In genomic region chr5:90484540-90484939, GRCh38 we compare ENCODE assay signal across 15 cellular contexts. TPM values are rescaled to one million over a fixed set of nuclear protein-coding genes. Genes with fewer than 3 reads are reported as not detected.
A peak's percentile ranks its signal among the peaks of the same experiment; 100 is the strongest.
DNase-seq lines count a peak whose midpoint lies in the region; ATAC-seq and TF ChIP-seq lines count a peak whose summit lies in the region.
"Had no signal": no experiment of that assay in that cellular context is flagged by ENCODE, and none has a peak within 500 bp of the region (broad histone marks: within the 10 kb centered on the region; RNA-seq: fewer than 3 reads in every experiment).

No MANE protein-coding gene starts in this region.

- no peaks in the 10 kb centered on the region for H3K9me2 ChIP-seq in GM23338 (ENCODE audit: insufficient read depth)

- ATAC-seq in GM23338 = peak; percentile 37; the same call in 1 of the 3 replicates
- ATAC-seq in HG02610 (IDR thresholded peaks at IDR 0.05; ENCODE audit: unreplicated experiment) = no peak
- ATAC-seq in HG02642 (IDR thresholded peaks at IDR 0.05; ENCODE audit: poor library complexity, unreplicated experiment) = no peak
- ATAC-seq: K562 had no signal

- DNase-seq in GM23338 (ENCODE audit: low spot score) = peak; percentile 40
- DNase-seq in brain microvascular endothelial cell = peak; percentile 14
- peak; percentile 22 for DNase-seq in fibroblast of pulmonary artery (ENCODE audit: low read depth)
- no peak for DNase-seq in NCI-H2196 treated with DMSO at 0.1 percent for 48 hours (lab: John Stamatoyannopoulos, UW; ENCODE audit: unreplicated experiment)
- no peak for DNase-seq in HEK293T (ENCODE audit: extremely low spot score)
- DNase-seq: C1 segment of cervical spinal cord; Calu3; CD4-positive, alpha-beta T cell; DMS 273 treated with DMSO at 0.1 percent for 48 hours; H7 had no signal

- peaks cover 15% of the 10 kb centered on the region for H3K4me1 ChIP-seq in GM23338 (ENCODE audit: insufficient read depth)

- peak overlapping the region; percentile 40; the same call in 1 of the 2 replicates for H3K27ac Mint-ChIP-seq in GM23338
- H3K27ac Mint-ChIP-seq: B cell; CD4-positive, alpha-beta T cell had no signal

- in situ Hi-C loops in brain microvascular endothelial cell (cut with HindIII; ENCODE audit: low pct_ligation_motif_present, low sequenced_read_pairs) = no loop called here

- H3K36me3 Mint-ChIP-seq in GM23338 (ENCODE audit: low read depth) = peaks cover 85% of the 10 kb centered on the region

- H3F3A ChIP-seq in GM23338 (replicated peaks; ENCODE audit: low read depth) = 0 out of 2 replicates have a peak, but pooled peaks cover 4% of the 10 kb centered on the region

- peaks cover 74% of the 10 kb centered on the region for H3K79me2 ChIP-seq in GM23338 (replicated peaks; ENCODE audit: insufficient read depth)

- no peaks in the 10 kb centered on the region for H3K9me3 Mint-ChIP-seq in GM23338
- H3K9me3 Mint-ChIP-seq: CD4-positive, alpha-beta T cell had no signal

- peak overlapping the region; percentile 48 for H3K4me2 ChIP-seq in GM23338

- CTCF ChIA-PET in HEK293T (lab: Yijun Ruan, JAX) = no interaction called here

- H3K4me1 Mint-ChIP-seq in GM23338 = peaks cover 42% of the 10 kb centered on the region
- H3K4me1 Mint-ChIP-seq: B cell had no signal

- peaks cover 5% of the 10 kb centered on the region; the same call in 1 of the 2 replicates for H4K20me1 ChIP-seq in GM23338 (replicated peaks; ENCODE audit: insufficient read depth)

- H3K4me3 Mint-ChIP-seq in GM23338 = no peak overlapping the region
- H3K4me3 Mint-ChIP-seq: B cell; CD4-positive, alpha-beta T cell had no signal

- H3K27me3 ChIP-seq in GM23338 (ENCODE audit: insufficient read depth) = no peaks in the 10 kb centered on the region
- H3K27me3 ChIP-seq in brain microvascular endothelial cell (replicated peaks) = no peaks in the 10 kb centered on the region

- POLR2A ChIA-PET in HEK293T (lab: Yijun Ruan, JAX) = interaction anchor here (1.4 kb wide), 1 partner anchor 10 kb away, joined by 7 read pairs; the partner anchor contains the start of genes MBLAC2 and POLR3G

- no peak overlapping the region for H3K4me3 ChIP-seq in GM23338
- H3K4me3 ChIP-seq in brain microvascular endothelial cell (ENCODE audit: low read depth, low read length) = no peak overlapping the region
- H3K4me3 ChIP-seq in fibroblast of pulmonary artery (replicated peaks; ENCODE audit: low read depth, low read length) = no peak overlapping the region
- H3K4me3 ChIP-seq: K562 had no signal

- H3K36me3 ChIP-seq in GM23338 (ENCODE audit: insufficient read depth) = peaks cover 34% of the 10 kb centered on the region; the same call in 1 of the 2 replicates
- no peaks in the 10 kb centered on the region for H3K36me3 ChIP-seq in brain microvascular endothelial cell (replicated peaks)

- H2AFZ ChIP-seq in GM23338 = no peak overlapping the region

- peaks cover 3% of the 10 kb centered on the region for H3K27me3 Mint-ChIP-seq in GM23338 (ENCODE audit: insufficient read depth, low read depth, poor library complexity)
- H3K27me3 Mint-ChIP-seq: B cell; CD4-positive, alpha-beta T cell had no signal

- peak overlapping the region; percentile 22; the same call in 1 of the 2 replicates for H3K27ac ChIP-seq in GM23338 (ENCODE audit: low read depth)
- no peak overlapping the region for H3K27ac ChIP-seq in brain microvascular endothelial cell
- H3K27ac ChIP-seq: HL-60 had no signal

- no peak for TF ChIP-seq CTCF in GM23338 (conservative IDR thresholded peaks at IDR 0.05; ENCODE audit: low read depth in 2 of 2)
- no peak for TF ChIP-seq CTCF in brain microvascular endothelial cell (IDR thresholded peaks at IDR 0.05; ENCODE audit: low read depth, low read length, missing control alignments)
- TF ChIP-seq CTCF in fibroblast of pulmonary artery (IDR thresholded peaks at IDR 0.05; ENCODE audit: low read length, missing control alignments) = no peak

TF ChIP-seq in GM23338, 12 proteins besides CTCF, POLR2A, EP300 and RAD21 (continues in another document):
- TF ChIP-seq ETS1 (IDR thresholded peaks at IDR 0.05) (no peak), REST (IDR thresholded peaks at IDR 0.05; ENCODE audit: unreplicated experiment) (no peak), CREB1 (CRISPR knock-in tag; IDR thresholded peaks at IDR 0.05; ENCODE audit: low read depth) (no peak), EZH2phosphoT487 (IDR thresholded peaks at IDR 0.05; ENCODE audit: unreplicated experiment) (no peak)

TF ChIP-seq in HEK293T, 16 proteins besides CTCF, POLR2A, EP300 and RAD21:
- TF ChIP-seq ELF4 (IDR thresholded peaks at IDR 0.05) (no peak), PKNOX1 (IDR thresholded peaks at IDR 0.05) (no peak), FOXM1 (IDR thresholded peaks at IDR 0.05; ENCODE audit: borderline replicate concordance) (no peak), NFRKB (IDR thresholded peaks at IDR 0.05) (no peak), SP1 (IDR thresholded peaks at IDR 0.05) (no peak), ARNT (IDR thresholded peaks at IDR 0.05) (no peak), ZNF384 (IDR thresholded peaks at IDR 0.05) (no peak), FOXK2 (IDR thresholded peaks at IDR 0.05) (no peak), CTBP1 (IDR thresholded peaks at IDR 0.05; ENCODE audit: borderline replicate concordance) (no peak), HDGF (IDR thresholded peaks at IDR 0.05; ENCODE audit: borderline replicate concordance) (no peak), L3MBTL2 (conservative IDR thresholded peaks at IDR 0.05) (no peak), SUZ12 (IDR thresholded peaks at IDR 0.05) (no peak), FOXA1 (IDR thresholded peaks at IDR 0.05) (no peak), LEF1 (IDR thresholded peaks at IDR 0.05; ENCODE audit: borderline replicate concordance) (no peak), TARDBP (IDR thresholded peaks at IDR 0.05) (no peak), BHLHE40 (IDR thresholded peaks at IDR 0.05; ENCODE audit: borderline replicate concordance) (no peak)

RNA-seq across cellular contexts. Expression of gene POLR3G, which starts 9.9 kb away (rescaled TPM):
- total RNA-seq in GM23338 (2014; rRNA removed; shearing (Covaris generic)) = 130 and 147 TPM in 2 replicates
- polyA plus RNA-seq in GM23338 (2016; fragmentation: Nextera tagmentation; extraction: Ambion mirVana) = 376 and 377 TPM in 2 replicates

RNA-seq across cellular contexts. Expression of gene MBLAC2, which starts 10.0 kb away (rescaled TPM):
- 8.1 and 10.0 TPM in 2 replicates for total RNA-seq in GM23338 (2014; rRNA removed; shearing (Covaris generic))
- polyA plus RNA-seq in GM23338 (2016; fragmentation: Nextera tagmentation; extraction: Ambion mirVana) = 4.1 and 4.3 TPM in 2 replicates

RNA-seq across cellular contexts. Expression of gene LYSMD3, which starts 44.8 kb away (rescaled TPM):
- 19.1 and 19.6 TPM in 2 replicates for total RNA-seq in GM23338 (2014; rRNA removed; shearing (Covaris generic))
- 8.6 and 10.7 TPM in 2 replicates for polyA plus RNA-seq in GM23338 (2016; fragmentation: Nextera tagmentation; extraction: Ambion mirVana)

Comparison
In these comparisons a context has a peak if more than half of its experiments do, and no peak if none do; other contexts are left out.
1. DNase-seq: peak in GM23338 (single experiment), brain microvascular endothelial cell (single experiment) and fibroblast of pulmonary artery (single experiment); none in NCI-H2196 treated with DMSO at 0.1 percent for 48 hours (single experiment) and HEK293T (single experiment).